ENCODE assay signal across 18 cellular contexts in the genomic region with DNA sequence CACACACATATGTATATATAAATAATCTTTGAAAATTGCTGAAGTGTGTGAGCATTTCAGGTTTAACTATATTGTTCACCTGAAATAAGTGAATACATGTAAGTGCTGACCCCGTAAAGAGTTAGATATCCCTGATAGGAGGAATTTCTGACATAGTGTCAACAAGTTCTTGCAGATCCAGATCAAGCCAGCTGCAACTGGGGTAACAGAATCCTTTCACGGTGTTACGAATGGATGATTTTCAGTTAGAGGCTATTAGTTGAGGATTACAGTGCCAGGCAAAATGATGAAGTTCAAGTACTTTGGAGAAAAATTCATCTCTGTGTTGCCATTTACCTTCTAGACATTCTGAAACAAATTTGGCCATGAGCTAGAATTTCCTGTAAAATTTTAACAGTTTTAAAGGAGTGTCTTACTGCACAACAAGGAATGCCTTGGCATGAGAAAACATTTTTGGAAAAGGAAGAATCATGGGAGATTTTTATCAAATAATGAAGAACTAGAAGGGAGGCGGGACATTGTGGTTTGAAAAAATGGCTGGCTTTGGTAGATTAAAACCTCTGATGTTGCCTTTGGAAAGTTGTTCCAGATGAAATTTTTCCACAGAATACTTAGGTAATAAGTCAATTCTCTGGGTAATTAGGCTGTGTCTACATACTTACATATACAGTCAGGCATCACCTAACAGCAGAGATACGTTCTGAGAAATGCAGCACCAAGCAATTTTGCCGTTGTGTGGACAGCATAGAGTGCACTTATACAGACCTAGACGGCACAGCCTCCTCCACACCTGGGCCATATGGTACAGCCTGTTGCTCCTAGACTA.
A peak's percentile ranks its signal among the peaks of the same experiment; 100 is the strongest.
DNase-seq lines count a peak whose midpoint lies in the region; ATAC-seq, FAIRE-seq and TF ChIP-seq lines count a peak whose summit lies in the region.
"Had no signal": no experiment of that assay in that cellular context is flagged by ENCODE, and none has a peak within 500 bp of the region (broad histone marks: within the 10 kb centered on the region; RNA-seq: fewer than 3 reads in every experiment).

No MANE protein-coding gene starts in this region.

- peaks cover 3 to 11% of the 10 kb centered on the region in 2 experiments; a peak in 2 of 5 replicates for H3K4me1 ChIP-seq in K562 (replicated peaks in 1 of 2; ENCODE audit: control insufficient read depth in 2 of 2, insufficient read depth in 2 of 2, low read length in 2 of 2)
- peaks cover 63% of the 10 kb centered on the region for H3K4me1 ChIP-seq in HepG2 (ENCODE audit: insufficient read depth, low read length)
- H3K4me1 ChIP-seq: ascending aorta, prostate gland, stomach had no signal

- CTCF ChIA-PET in K562 (lab: Yijun Ruan, JAX; ENCODE audit: low intra/inter-chr PET ratio) (no interaction called here), HepG2 (lab: Yijun Ruan, JAX; ENCODE audit: low intra/inter-chr PET ratio, low total read pairs) (no interaction called here)

- ATAC-seq in K562 = peak; percentile 85
- ATAC-seq in HepG2 = no peak
- ATAC-seq in GM18520 (IDR thresholded peaks at IDR 0.05; ENCODE audit: unreplicated experiment) = no peak
- ATAC-seq: left ventricle myocardium superior; naive thymus-derived CD4-positive, alpha-beta T cell had no signal

- H2AFZ ChIP-seq in K562 (ENCODE audit: low read depth, low read length) (peak overlapping the region; percentile 81), HepG2 (ENCODE audit: low read length) (no peak overlapping the region)

- H3K27ac ChIP-seq in K562 (ENCODE audit: extremely low read depth, low read depth, low read length) (peak overlapping the region; percentile 59), HepG2 (ENCODE audit: extremely low read length, insufficient read depth, low read length) (no peak overlapping the region)
- H3K27ac ChIP-seq: ascending aorta, stomach had no signal

- TF ChIP-seq RAD21 in K562 (CRISPR knock-in tag; conservative IDR thresholded peaks at IDR 0.05 in 1 of 2, IDR thresholded peaks at IDR 0.05 in 1 of 2) (no peak), HepG2 (CRISPR knock-in tag; IDR thresholded peaks at IDR 0.05) (no peak)

- BruUV-seq in K562 (replicated peaks; lab: Mats Ljungman, UMichigan) = no TSS peak
- no TSS peak for BruUV-seq in HepG2 (replicated peaks; lab: Mats Ljungman, UMichigan)

- no peaks in the 10 kb centered on the region for H3K79me2 ChIP-seq in K562 (ENCODE audit: control insufficient read depth, insufficient read depth, low read length)
- H3K79me2 ChIP-seq in HepG2 (ENCODE audit: insufficient read depth, low read length) = no peaks in the 10 kb centered on the region

- no peaks in the 10 kb centered on the region for H3K27me3 Mint-ChIP-seq in HFFc6 (ENCODE audit: insufficient read depth)
- H3K27me3 Mint-ChIP-seq in immature natural killer cell (ENCODE audit: low read depth in 3 of 3) = peaks cover 0 to 2% (median 1%) of the 10 kb centered on the region in 3 donors
- H3K27me3 Mint-ChIP-seq: activated B cell treated with CpG ODN at 0.5 μM for 24 hours; naive thymus-derived CD4-positive, alpha-beta T cell had no signal

- H4K20me1 ChIP-seq in K562 (replicated peaks; ENCODE audit: control insufficient read depth, insufficient read depth, low read length) (no peaks in the 10 kb centered on the region), HepG2 (ENCODE audit: insufficient read depth, low read length) (no peaks in the 10 kb centered on the region)

- H3K9me3 ChIP-seq in K562 (replicated peaks; ENCODE audit: control insufficient read depth, insufficient read depth, low read depth, low read length) (no peaks in the 10 kb centered on the region), HepG2 (ENCODE audit: low read length) (no peaks in the 10 kb centered on the region)
- H3K9me3 ChIP-seq: ascending aorta, prostate gland had no signal

- TF ChIP-seq EP300 in K562 (IDR thresholded peaks at IDR 0.05; ENCODE audit: low read length) (no peak), HepG2 (IDR thresholded peaks at IDR 0.05; ENCODE audit: low read depth in 2 of 2, low read length in 2 of 2) (no peak), HepG2 (CRISPR knock-in tag; IDR thresholded peaks at IDR 0.05; ENCODE audit: borderline replicate concordance) (no peak)

- H3K9me3 Mint-ChIP-seq in HFFc6 (no peaks in the 10 kb centered on the region), immature natural killer cell (peaks cover 0 to 11% (median 2%) of the 10 kb centered on the region in 6 donors)

- H3K27ac Mint-ChIP-seq in HFFc6 = peak overlapping the region; percentile 73
- no peak overlapping the region for H3K27ac Mint-ChIP-seq in immature natural killer cell
- H3K27ac Mint-ChIP-seq: activated B cell treated with CpG ODN at 0.5 μM for 24 hours; naive thymus-derived CD4-positive, alpha-beta T cell had no signal

- 29% methylated on average over 7 of the region's 7 CpGs for WGBS in K562 (ENCODE audit: insufficient coverage, low coverage, missing lambda C conversion rate)
- WGBS in HepG2 (ENCODE audit: low lambda C conversion rate) = 96% methylated on average over 7 of the region's 7 CpGs

- no peak for FAIRE-seq in K562 (lab: Jason Lieb, UNC)
- no peak for FAIRE-seq in HepG2 (lab: Jason Lieb, UNC)

- intact Hi-C loops in K562 (cut with micrococcal nuclease) (no loop called here), HepG2 (cut with micrococcal nuclease; ENCODE audit: unreplicated experiment) (loop anchor here (5.0 kb wide), 1 partner anchor 41 kb away; no protein-coding TSS in a partner anchor)

- H3K4me3 Mint-ChIP-seq in HFFc6 (peak overlapping the region; percentile 42), immature natural killer cell (no peak overlapping the region)
- H3K4me3 Mint-ChIP-seq: activated B cell treated with CpG ODN at 0.5 μM for 24 hours; naive thymus-derived CD4-positive, alpha-beta T cell had no signal

- in situ Hi-C loops in K562 (cut with MboI) (no loop called here), HepG2 (cut with HindIII; ENCODE audit: extremely low pct_ligation_motif_present, low pct_unique_long_range_greater_than_20kb) (no loop called here)

- no peak overlapping the region for H3K4me3 ChIP-seq in AG10803 (ENCODE audit: low read length)
- H3K4me3 ChIP-seq in K562 = no peak overlapping the region
- H3K4me3 ChIP-seq in HepG2 (replicated peaks in 1 of 3; ENCODE audit: insufficient read depth in 1 of 3, low read depth in 2 of 3, low read length in 3 of 3) = no peak overlapping the region
- H3K4me3 ChIP-seq: ascending aorta, prostate gland, stomach had no signal

- peaks cover 43% of the 10 kb centered on the region for H3K4me1 Mint-ChIP-seq in HFFc6 (ENCODE audit: low read depth)
- no peaks in the 10 kb centered on the region for H3K4me1 Mint-ChIP-seq in immature natural killer cell
- H3K4me1 Mint-ChIP-seq: activated B cell treated with CpG ODN at 0.5 μM for 24 hours; naive thymus-derived CD4-positive, alpha-beta T cell had no signal

- H3K36me3 ChIP-seq in K562 (ENCODE audit: control insufficient read depth, insufficient read depth, low read length) (no peaks in the 10 kb centered on the region; the same call in 2 of the 3 replicates), HepG2 (replicated peaks in 1 of 2; ENCODE audit: control insufficient read depth in 1 of 2, insufficient read depth in 2 of 2, low read length in 2 of 2) (no peaks in the 10 kb centered on the region)
- H3K36me3 ChIP-seq: ascending aorta, prostate gland, stomach had no signal

- DNase-seq in AG10803 (ENCODE audit: low read depth) (peak; percentile 86), HFFc6 (peak; percentile 78), K562 (ENCODE audit: extremely low read depth in 1 of 4, low spot score in 3 of 4) (no peak), HepG2 (ENCODE audit: low spot score) (no peak), KG1 (lab: John Stamatoyannopoulos, UW) (no peak), immature natural killer cell (no peak), globus pallidus (ENCODE audit: low spot score) (no peak)
- DNase-seq: activated B cell treated with CpG ODN at 0.5 μM for 24 hours; activated gamma-delta T cell treated with Interleukin-2 at 50 U/mL for 16 hours; DMS53; left ventricle myocardium superior; naive thymus-derived CD4-positive, alpha-beta T cell; NCI-H187; NCI-H524 treated with DMSO at 0.1 percent for 48 hours; stomach had no signal

- H3K4me2 ChIP-seq in K562 (ENCODE audit: insufficient read depth, low read length) (peak overlapping the region; percentile 59), HepG2 (ENCODE audit: low read depth, low read length) (no peak overlapping the region)

- H3K9ac ChIP-seq in K562 (ENCODE audit: insufficient read depth in 1 of 2, low read depth in 2 of 2, low read length in 2 of 2) (peak overlapping the region in 1 of 2 experiments; percentile 15; a peak in 2 of 4 replicates), HepG2 (ENCODE audit: insufficient read depth, low read depth, low read length) (no peak overlapping the region)

- no peaks in the 10 kb centered on the region for H3K9me1 ChIP-seq in K562 (ENCODE audit: control insufficient read depth, insufficient read depth, low read length)

- TF ChIP-seq POLR2A in K562 (conservative IDR thresholded peaks at IDR 0.05) = no peak
- no peak for TF ChIP-seq POLR2A in HepG2 (IDR thresholded peaks at IDR 0.05; ENCODE audit: insufficient read depth in 1 of 2, low read depth in 2 of 2, low read length in 2 of 2)

- H3K27me3 ChIP-seq in K562 (ENCODE audit: control insufficient read depth in 2 of 2, insufficient read depth in 2 of 2, low read length in 2 of 2) (no peaks in the 10 kb centered on the region), HepG2 (ENCODE audit: control insufficient read depth in 1 of 2, insufficient read depth in 2 of 2, low read length in 2 of 2) (no peaks in the 10 kb centered on the region)
- H3K27me3 ChIP-seq: ascending aorta, stomach had no signal

- POLR2A ChIA-PET in K562 (lab: Yijun Ruan, JAX) (no interaction called here), HepG2 (lab: Yijun Ruan, JAX) (interaction anchor here (1.5 kb wide), 1 partner anchor 80 kb away, joined by 4 read pairs; no protein-coding TSS in a partner anchor)

- no peak for TF ChIP-seq CTCF in AG10803 (conservative IDR thresholded peaks at IDR 0.05; ENCODE audit: low read length)
- TF ChIP-seq CTCF in HFFc6 (IDR thresholded peaks at IDR 0.05) = no peak
- no peak for TF ChIP-seq CTCF in K562 (IDR thresholded peaks at IDR 0.05 in 2 of 3, conservative IDR thresholded peaks at IDR 0.05 in 1 of 3; ENCODE audit: insufficient read depth in 2 of 3, low read depth in 1 of 3, low read length in 3 of 3)
- no peak for TF ChIP-seq CTCF in HepG2 (CRISPR knock-in tag; IDR thresholded peaks at IDR 0.05)

- no peaks in the 10 kb centered on the region for H3K36me3 Mint-ChIP-seq in HFFc6 (ENCODE audit: low read depth)
- no peaks in the 10 kb centered on the region for H3K36me3 Mint-ChIP-seq in immature natural killer cell
- H3K36me3 Mint-ChIP-seq: naive thymus-derived CD4-positive, alpha-beta T cell had no signal

TF ChIP-seq in K562, 482 proteins besides CTCF, POLR2A, EP300 and RAD21 (continues in another document):
- TF ChIP-seq TEAD4 (IDR thresholded peaks at IDR 0.05; ENCODE audit: low read length) = no peak
- TF ChIP-seq TEAD4 (CRISPR knock-in tag; IDR thresholded peaks at IDR 0.05; ENCODE audit: borderline replicate concordance) = no peak
- no peak for TF ChIP-seq WHSC1 (IDR thresholded peaks at IDR 0.05; ENCODE audit: low read length)

TF ChIP-seq in HepG2, 621 proteins besides CTCF, POLR2A, EP300 and RAD21 (continues in another document):
- TF ChIP-seq PRPF4 (IDR thresholded peaks at IDR 0.05; ENCODE audit: low read depth, low read length, poor library complexity, severe bottlenecking) = peak; percentile 20

Comparison
In these comparisons a context has a peak if more than half of its experiments do, and no peak if none do; other contexts are left out.
1. DNase-seq: peak in AG10803 (single experiment) and HFFc6 (single experiment); none in K562 (0 of 4), HepG2 (single experiment), KG1 (single experiment), immature natural killer cell (0 of 3) and globus pallidus (single experiment).